ENCODE assay signal across 39 cellular contexts in the genomic region with DNA sequence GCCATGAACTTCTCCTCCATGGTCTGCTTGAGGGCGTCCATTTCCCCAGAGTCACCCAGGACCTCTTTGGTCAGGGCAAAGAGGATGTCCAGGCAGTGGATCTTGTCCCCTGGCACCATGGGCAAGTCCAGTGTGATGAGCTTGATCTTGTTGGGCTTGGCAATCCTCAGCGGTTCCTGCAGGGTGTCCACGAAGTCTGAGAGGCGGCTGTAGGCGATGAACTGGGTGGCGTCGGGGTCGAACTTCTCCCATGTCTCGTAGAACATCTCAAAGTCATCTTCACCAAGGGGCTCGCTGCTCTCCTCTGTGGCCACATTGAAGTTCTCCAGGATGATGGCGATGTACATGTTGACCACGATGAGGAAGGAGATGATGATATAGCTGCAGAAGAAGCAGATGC. TPM values are rescaled to one million over a fixed set of nuclear protein-coding genes. Genes with fewer than 3 reads are reported as not detected.
"Had no signal": no experiment of that assay in that cellular context is flagged by ENCODE, and none has a peak within 500 bp of the region (broad histone marks: within the 10 kb centered on the region; RNA-seq: fewer than 3 reads in every experiment).

No MANE protein-coding gene starts in this region.

- DNase-seq: activated CD4-positive, alpha-beta memory T cell treated with anti-CD3 and anti-CD28 coated beads for 36 hours; activated CD4-positive, alpha-beta T cell treated with anti-CD3 and anti-CD28 coated beads for 36 hours; activated CD4-positive, alpha-beta T cell treated with anti-CD3 and anti-CD28 coated beads, Interleukin-2, amount 10 ng/mL, durations not matched to agents 24 days and 14 days; activated CD4-positive, CD25-positive, alpha-beta regulatory T cell; activated CD4-positive, CD25-positive, alpha-beta regulatory T cell treated with anti-CD3 and anti-CD28 coated beads, Interleukin-2, amount 50 U/mL, for 72 hours; activated CD8-positive, alpha-beta memory T cell treated with anti-CD3 and anti-CD28 coated beads, Interleukin-2, amount 10 ng/mL, durations not matched to agents 7 days and 5 days; activated CD8-positive, alpha-beta memory T cell treated with anti-CD3 and anti-CD28 coated beads, Interleukin-2, amount 50 U/mL, for 4 hours; activated CD8-positive, alpha-beta T cell treated with anti-CD3 and anti-CD28 coated beads, Interleukin-2, amount 10 ng/mL, durations not matched to agents 7 days and 5 days; activated effector memory CD4-positive, alpha-beta T cell treated with anti-CD3 and anti-CD28 coated beads, Interleukin-2, amount 50 U/mL, for 16 hours; activated naive CD4-positive, alpha-beta T cell treated with anti-CD3 and anti-CD28 coated beads, Interleukin-2, amount 50 U/mL, for 16 hours; activated T-cell treated with anti-CD3 and anti-CD28 coated beads, Interleukin-2, amount 50 U/mL, for 1 hour; activated T-cell treated with anti-CD3 and anti-CD28 coated beads, Interleukin-2, amount 50 U/mL, for 48 hours; amniotic stem cell; anterior cingulate cortex; brain microvascular endothelial cell; cortex of kidney; dermis blood vessel endothelial cell; effector CD4-positive, alpha-beta T cell; effector memory CD8-positive, alpha-beta T cell; erythroblast; foreskin keratinocyte; gastrocnemius medialis; glutamatergic neuron; T-helper 1 cell; T-helper 17 cell; T1000 had no signal

- FAIRE-seq: astrocyte, bronchial epithelial cell, colon had no signal

- H3K36me3 Mint-ChIP-seq: activated CD4-positive, alpha-beta memory T cell treated with anti-CD3 and anti-CD28 coated beads for 36 hours; activated CD8-positive, alpha-beta memory T cell treated with anti-CD3 and anti-CD28 coated beads, Interleukin-2, amount 10 ng/mL, durations not matched to agents 7 days and 5 days; activated naive CD8-positive, alpha-beta T cell had no signal

- H3K9me3 Mint-ChIP-seq: activated CD4-positive, alpha-beta memory T cell treated with anti-CD3 and anti-CD28 coated beads for 36 hours; activated CD4-positive, alpha-beta T cell treated with anti-CD3 and anti-CD28 coated beads, Interleukin-2, amount 10 ng/mL, durations not matched to agents 24 days and 14 days; activated T-helper 1 cell treated with anti-CD3 and anti-CD28 coated beads, Interleukin-12 subunit alpha, Interleukin-12 subunit beta, Interleukin-2, Interleukin-4 antibody, amounts not matched to agents 30 ng/mL and 10 ng/mL and 1 ng/mL, durations not matched to agents 14 hours and 24 hours and 36 hours; activated T-helper 2 cell treated with anti-CD3 and anti-CD28 coated beads, Interferon-gamma antibody, Interleukin-2, Interleukin-4, amounts not matched to agents 10 μg/mL and 5 μg/mL and 100 μg/mL, durations not matched to agents 14 hours and 24 hours and 36 hours; central memory CD8-positive, alpha-beta T cell; effector memory CD8-positive, alpha-beta T cell; T-helper 2 cell treated with Interferon-gamma antibody and Interleukin-4, amounts not matched to agents 5 μg/mL and 100 μg/mL, for 36 hours had no signal

- H3K4me1 ChIP-seq: esophagus muscularis mucosa, foreskin keratinocyte had no signal

- H3K27me3 Mint-ChIP-seq: activated CD4-positive, alpha-beta memory T cell treated with anti-CD3 and anti-CD28 coated beads for 36 hours; activated CD4-positive, alpha-beta T cell treated with anti-CD3 and anti-CD28 coated beads for 36 hours; activated naive CD8-positive, alpha-beta T cell; central memory CD8-positive, alpha-beta T cell; effector memory CD8-positive, alpha-beta T cell; T-helper 17 cell had no signal

- H3K4me3 Mint-ChIP-seq: activated CD4-positive, alpha-beta memory T cell treated with anti-CD3 and anti-CD28 coated beads for 36 hours; activated CD4-positive, alpha-beta T cell treated with anti-CD3 and anti-CD28 coated beads for 36 hours; activated CD4-positive, alpha-beta T cell treated with anti-CD3 and anti-CD28 coated beads, Interleukin-2, amount 10 ng/mL, durations not matched to agents 24 days and 14 days; activated CD8-positive, alpha-beta memory T cell treated with anti-CD3 and anti-CD28 coated beads, Interleukin-2, amount 10 ng/mL, durations not matched to agents 7 days and 5 days; activated CD8-positive, alpha-beta T cell treated with anti-CD3 and anti-CD28 coated beads, Interleukin-2, amount 10 ng/mL, durations not matched to agents 7 days and 5 days; activated naive CD8-positive, alpha-beta T cell; activated T-helper 1 cell treated with anti-CD3 and anti-CD28 coated beads, Interleukin-12 subunit alpha, Interleukin-12 subunit beta, Interleukin-2, Interleukin-4 antibody, amounts not matched to agents 30 ng/mL and 10 ng/mL and 1 ng/mL, durations not matched to agents 14 hours and 24 hours and 36 hours; central memory CD8-positive, alpha-beta T cell; effector memory CD8-positive, alpha-beta T cell; T-helper 17 cell; T-helper 2 cell treated with Interferon-gamma antibody and Interleukin-4, amounts not matched to agents 5 μg/mL and 100 μg/mL, for 36 hours had no signal

- ATAC-seq: activated CD4-positive, alpha-beta T cell treated with anti-CD3 and anti-CD28 coated beads for 36 hours; activated CD8-positive, alpha-beta memory T cell treated with anti-CD3 and anti-CD28 coated beads, Interleukin-2, amount 10 ng/mL, durations not matched to agents 7 days and 5 days; activated CD8-positive, alpha-beta T cell treated with anti-CD3 and anti-CD28 coated beads, Interleukin-2, amount 10 ng/mL, durations not matched to agents 7 days and 5 days; effector memory CD8-positive, alpha-beta T cell; foreskin keratinocyte; gastrocnemius medialis; T-helper 17 cell had no signal

- H3K4me3 ChIP-seq: esophagus muscularis mucosa, gastrocnemius medialis had no signal

- H3K36me3 ChIP-seq: brain microvascular endothelial cell, esophagus muscularis mucosa had no signal

- H3K27me3 ChIP-seq: brain microvascular endothelial cell, esophagus muscularis mucosa, gastrocnemius medialis had no signal

- H3K27ac Mint-ChIP-seq: activated CD4-positive, alpha-beta memory T cell treated with anti-CD3 and anti-CD28 coated beads for 36 hours; activated CD4-positive, alpha-beta T cell treated with anti-CD3 and anti-CD28 coated beads for 36 hours; activated CD4-positive, alpha-beta T cell treated with anti-CD3 and anti-CD28 coated beads, Interleukin-2, amount 10 ng/mL, durations not matched to agents 24 days and 14 days; activated CD8-positive, alpha-beta memory T cell treated with anti-CD3 and anti-CD28 coated beads, Interleukin-2, amount 10 ng/mL, durations not matched to agents 7 days and 5 days; activated CD8-positive, alpha-beta T cell treated with anti-CD3 and anti-CD28 coated beads, Interleukin-2, amount 10 ng/mL, durations not matched to agents 7 days and 5 days; activated naive CD8-positive, alpha-beta T cell; activated T-helper 1 cell treated with anti-CD3 and anti-CD28 coated beads, Interleukin-12 subunit alpha, Interleukin-12 subunit beta, Interleukin-2, Interleukin-4 antibody, amounts not matched to agents 30 ng/mL and 10 ng/mL and 1 ng/mL, durations not matched to agents 14 hours and 24 hours and 36 hours; activated T-helper 2 cell treated with anti-CD3 and anti-CD28 coated beads, Interferon-gamma antibody, Interleukin-2, Interleukin-4, amounts not matched to agents 10 μg/mL and 5 μg/mL and 100 μg/mL, durations not matched to agents 14 hours and 24 hours and 36 hours; effector memory CD8-positive, alpha-beta T cell; T-helper 17 cell; T-helper 2 cell treated with Interferon-gamma antibody and Interleukin-4, amounts not matched to agents 5 μg/mL and 100 μg/mL, for 36 hours had no signal

- H3K9me3 ChIP-seq: esophagus muscularis mucosa, gastrocnemius medialis had no signal

- H3K27ac ChIP-seq: brain microvascular endothelial cell, esophagus muscularis mucosa, foreskin keratinocyte had no signal

RNA-seq across cellular contexts. Expression of a gene that starts 9.0 kb away (rescaled TPM):
- total RNA-seq: bronchial epithelial cell, cerebellum, foreskin keratinocyte had no signal
- polyA plus RNA-seq: foreskin keratinocyte had no signal

RNA-seq across cellular contexts. Expression of a gene that starts 22.5 kb away (rescaled TPM):
- total RNA-seq: activated CD4-positive, alpha-beta T cell treated with anti-CD3 and anti-CD28 coated beads, Interleukin-2, amount 10 ng/mL, durations not matched to agents 24 days and 14 days; activated CD8-positive, alpha-beta memory T cell treated with anti-CD3 and anti-CD28 coated beads for 36 hours; activated CD8-positive, alpha-beta memory T cell treated with anti-CD3 and anti-CD28 coated beads, Interleukin-2, amount 10 ng/mL, durations not matched to agents 7 days and 5 days; activated CD8-positive, alpha-beta T cell treated with anti-CD3 and anti-CD28 coated beads, Interleukin-2, amount 10 ng/mL, durations not matched to agents 7 days and 5 days; activated T-helper 1 cell treated with anti-CD3 and anti-CD28 coated beads, Interleukin-12 subunit alpha, Interleukin-12 subunit beta, Interleukin-2, Interleukin-4 antibody, amounts not matched to agents 30 ng/mL and 10 ng/mL and 1 ng/mL, durations not matched to agents 14 hours and 24 hours and 36 hours; activated T-helper 2 cell treated with anti-CD3 and anti-CD28 coated beads, Interferon-gamma antibody, Interleukin-2, Interleukin-4, amounts not matched to agents 10 μg/mL and 5 μg/mL and 100 μg/mL, durations not matched to agents 14 hours and 24 hours and 36 hours; astrocyte; bronchial epithelial cell; cardiac septum; cerebellum; dermis blood vessel endothelial cell; esophagus muscularis mucosa; foreskin keratinocyte; gastrocnemius medialis; T-helper 17 cell had no signal
- polyA plus RNA-seq: adipose tissue, foreskin keratinocyte had no signal

RNA-seq across cellular contexts. Expression of a gene that starts 30.1 kb away (rescaled TPM):
- total RNA-seq: activated CD4-positive, alpha-beta memory T cell treated with anti-CD3 and anti-CD28 coated beads for 36 hours; activated CD4-positive, alpha-beta T cell treated with anti-CD3 and anti-CD28 coated beads for 36 hours; activated CD4-positive, alpha-beta T cell treated with anti-CD3 and anti-CD28 coated beads, Interleukin-2, amount 10 ng/mL, durations not matched to agents 24 days and 14 days; activated CD8-positive, alpha-beta memory T cell treated with anti-CD3 and anti-CD28 coated beads for 36 hours; activated CD8-positive, alpha-beta memory T cell treated with anti-CD3 and anti-CD28 coated beads, Interleukin-2, amount 10 ng/mL, durations not matched to agents 7 days and 5 days; activated CD8-positive, alpha-beta T cell treated with anti-CD3 and anti-CD28 coated beads, Interleukin-2, amount 10 ng/mL, durations not matched to agents 7 days and 5 days; activated T-helper 1 cell treated with anti-CD3 and anti-CD28 coated beads, Interleukin-12 subunit alpha, Interleukin-12 subunit beta, Interleukin-2, Interleukin-4 antibody, amounts not matched to agents 30 ng/mL and 10 ng/mL and 1 ng/mL, durations not matched to agents 14 hours and 24 hours and 36 hours; activated T-helper 2 cell treated with anti-CD3 and anti-CD28 coated beads, Interferon-gamma antibody, Interleukin-2, Interleukin-4, amounts not matched to agents 10 μg/mL and 5 μg/mL and 100 μg/mL, durations not matched to agents 14 hours and 24 hours and 36 hours; astrocyte; bronchial epithelial cell; cardiac septum; cerebellum; dermis blood vessel endothelial cell; esophagus muscularis mucosa; foreskin keratinocyte; gastrocnemius medialis; T-helper 17 cell had no signal
- polyA plus RNA-seq: adipose tissue, foreskin keratinocyte had no signal

RNA-seq across cellular contexts. Expression of a gene that starts 31.6 kb away (rescaled TPM):
- total RNA-seq: activated CD8-positive, alpha-beta T cell treated with anti-CD3 and anti-CD28 coated beads, Interleukin-2, amount 10 ng/mL, durations not matched to agents 7 days and 5 days; foreskin keratinocyte had no signal
- polyA plus RNA-seq: foreskin keratinocyte had no signal

RNA-seq across cellular contexts. Expression of a gene that starts 44.8 kb away (rescaled TPM):
- total RNA-seq: activated CD4-positive, alpha-beta memory T cell treated with anti-CD3 and anti-CD28 coated beads for 36 hours; activated CD4-positive, alpha-beta T cell treated with anti-CD3 and anti-CD28 coated beads for 36 hours; activated CD4-positive, alpha-beta T cell treated with anti-CD3 and anti-CD28 coated beads, Interleukin-2, amount 10 ng/mL, durations not matched to agents 24 days and 14 days; activated CD8-positive, alpha-beta memory T cell treated with anti-CD3 and anti-CD28 coated beads for 36 hours; activated CD8-positive, alpha-beta memory T cell treated with anti-CD3 and anti-CD28 coated beads, Interleukin-2, amount 10 ng/mL, durations not matched to agents 7 days and 5 days; activated CD8-positive, alpha-beta T cell treated with anti-CD3 and anti-CD28 coated beads, Interleukin-2, amount 10 ng/mL, durations not matched to agents 7 days and 5 days; activated T-helper 1 cell treated with anti-CD3 and anti-CD28 coated beads, Interleukin-12 subunit alpha, Interleukin-12 subunit beta, Interleukin-2, Interleukin-4 antibody, amounts not matched to agents 30 ng/mL and 10 ng/mL and 1 ng/mL, durations not matched to agents 14 hours and 24 hours and 36 hours; activated T-helper 2 cell treated with anti-CD3 and anti-CD28 coated beads, Interferon-gamma antibody, Interleukin-2, Interleukin-4, amounts not matched to agents 10 μg/mL and 5 μg/mL and 100 μg/mL, durations not matched to agents 14 hours and 24 hours and 36 hours; bronchial epithelial cell; cardiac septum; dermis blood vessel endothelial cell; esophagus muscularis mucosa; foreskin keratinocyte; gastrocnemius medialis had no signal
- polyA plus RNA-seq: adipose tissue, foreskin keratinocyte had no signal
